8 cellular contexts compared by ENCODE assay signal in the genomic region with DNA sequence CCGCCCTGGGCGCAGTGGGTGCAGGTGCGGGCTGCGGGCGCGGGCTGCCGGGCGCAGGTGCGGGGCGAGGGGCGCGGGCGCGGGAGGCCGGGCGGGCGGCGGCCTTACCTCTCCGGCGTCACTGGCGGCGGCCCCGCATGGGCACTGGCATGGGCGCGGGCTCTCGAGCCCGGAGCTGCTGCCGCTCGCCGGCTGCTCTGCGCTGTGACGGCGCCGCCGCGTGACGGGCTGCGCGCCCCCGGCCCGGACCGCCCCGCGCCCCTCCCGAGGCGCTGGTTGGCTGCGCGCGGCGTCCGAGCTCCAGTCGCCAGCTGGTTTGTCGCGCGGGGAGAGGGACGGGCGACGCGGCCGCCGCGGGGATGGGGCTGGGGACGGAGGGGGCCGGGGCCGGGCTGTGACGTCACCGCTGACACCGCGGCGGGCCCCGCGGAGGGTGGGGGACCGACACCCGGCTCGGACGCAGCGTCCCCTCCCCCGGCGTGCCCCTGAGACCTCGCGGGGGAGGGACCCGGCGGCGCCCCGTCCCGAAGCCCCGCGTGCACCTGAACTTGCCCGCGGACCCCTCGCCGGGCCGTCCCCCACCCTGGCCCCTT. TPM values are rescaled to one million over a fixed set of nuclear protein-coding genes. Genes with fewer than 3 reads are reported as not detected.
DNase-seq lines count a peak whose midpoint lies in the region; ATAC-seq and TF ChIP-seq lines count a peak whose summit lies in the region.

Gene KIF1A (minus strand): TSS at position 206 of the 593 bp plus-strand sequence. CDS start 22,467 bp downstream, outside the sequence.

- H4K20me1 ChIP-seq in GM23248 (ENCODE audit: insufficient read depth): no peaks in the 10 kb centered on the region

- no peaks in the 10 kb centered on the region for H3K9me3 Mint-ChIP-seq in activated T-cell treated with anti-CD3 and anti-CD28 coated beads, Interleukin-2, amount 50 U/mL, for 72 hours

- peak within 1 kb of the TSS; percentile 9 to 48 for H3K4me3 ChIP-seq in testis
- no peak within 1 kb of the TSS for H3K4me3 ChIP-seq in GM23248

- peaks cover 9% of the 10 kb centered on the region for H3K4me1 Mint-ChIP-seq in activated T-cell treated with anti-CD3 and anti-CD28 coated beads, Interleukin-2, amount 50 U/mL, for 72 hours (ENCODE audit: low read depth)

- no peaks in the 10 kb centered on the region for H3F3A ChIP-seq in GM23248 (ENCODE audit: insufficient read depth)

- no peak within 1 kb of the TSS for H3K27ac ChIP-seq in testis
- H3K27ac ChIP-seq in GM23248: no peak within 1 kb of the TSS

- H3K4me3 Mint-ChIP-seq in activated T-cell treated with anti-CD3 and anti-CD28 coated beads, Interleukin-2, amount 50 U/mL, for 72 hours: peak within 1 kb of the TSS; percentile 86 to 88

- in situ Hi-C loops in GM23248 (cut with MboI): no loop called here

- H3K4me2 ChIP-seq in GM23248 (ENCODE audit: unreplicated experiment): no peak within 1 kb of the TSS

- no peaks in the 10 kb centered on the region for H3K9me3 ChIP-seq in testis
- H3K9me3 ChIP-seq in GM23248 (ENCODE audit: low read depth): no peaks in the 10 kb centered on the region

- H3K27me3 Mint-ChIP-seq in activated T-cell treated with anti-CD3 and anti-CD28 coated beads, Interleukin-2, amount 50 U/mL, for 72 hours (ENCODE audit: low read depth): peaks cover 41% of the 10 kb centered on the region

- H3K27me3 ChIP-seq in testis: no peaks in the 10 kb centered on the region
- H3K27me3 ChIP-seq in GM23248 (replicated peaks; ENCODE audit: insufficient read depth): peaks cover 62% of the 10 kb centered on the region

- DNase-seq in Ammon's horn (ENCODE audit: low spot score) (peak; percentile 96), NCI-H1092 treated with DMSO at 0.1 percent for 48 hours (lab: John Stamatoyannopoulos, UW) (peak; percentile 84), iPS-NIHi11 (ENCODE audit: low spot score) (peak; percentile 88), testis (no peak), GM23248 (no peak)
- peak; percentile 62 for DNase-seq in activated T-cell treated with anti-CD3 and anti-CD28 coated beads, Interleukin-2, amount 50 U/mL, for 72 hours

- no peak within 1 kb of the TSS for H3K27ac Mint-ChIP-seq in activated T-cell treated with anti-CD3 and anti-CD28 coated beads, Interleukin-2, amount 50 U/mL, for 72 hours

- H3K9ac ChIP-seq in GM23248: no peak within 1 kb of the TSS

- peak; percentile 71 to 75 for ATAC-seq in activated T-cell treated with anti-CD3 and anti-CD28 coated beads, Interleukin-2, amount 50 U/mL, for 72 hours (replicated peaks in 1 of 2)
- ATAC-seq in HG03460 (IDR thresholded peaks at IDR 0.05; ENCODE audit: unreplicated experiment): no peak
- ATAC-seq in GM18867 (IDR thresholded peaks at IDR 0.05; ENCODE audit: unreplicated experiment): no peak

- intact Hi-C loops in testis (cut with DNase I; ENCODE audit: low total_unique reads): no loop called here

- no peak for TF ChIP-seq POLR2A in testis (IDR thresholded peaks at IDR 0.05)

- WGBS in testis, 2 donors: 1% methylated on average over 14 of the region's 93 CpGs; no CpG with 5 or more reads in 1 of the 2 donors
- WGBS in GM23248 (ENCODE audit: low coverage in 1 of 2, low lambda C conversion rate in 2 of 2, missing lambda C conversion rate in 2 of 2), 2 experiments: 2% methylated on average over 13 to 49 of the region's 93 CpGs

- no peaks in the 10 kb centered on the region for H3K9me2 ChIP-seq in GM23248 (ENCODE audit: insufficient read depth)

- TF ChIP-seq CTCF in testis (IDR thresholded peaks at IDR 0.05): no peak

- H3K36me3 ChIP-seq in testis (ENCODE audit: low read depth, missing control alignments) (no peaks in the 10 kb centered on the region), GM23248 (ENCODE audit: low read depth) (no peaks in the 10 kb centered on the region)

- H3K4me1 ChIP-seq in testis: peaks cover 11% of the 10 kb centered on the region
- no peaks in the 10 kb centered on the region for H3K4me1 ChIP-seq in GM23248 (ENCODE audit: insufficient read depth)

- H3K79me2 ChIP-seq in GM23248 (ENCODE audit: insufficient read depth): no peaks in the 10 kb centered on the region

- H2AFZ ChIP-seq in GM23248: no peak within 1 kb of the TSS

- H3K36me3 Mint-ChIP-seq in activated T-cell treated with anti-CD3 and anti-CD28 coated beads, Interleukin-2, amount 50 U/mL, for 72 hours (ENCODE audit: insufficient read depth in 2 of 2): peaks cover 0 to 7% of the 10 kb centered on the region in 2 donors

RNA-seq across cellular contexts. Expression of gene KIF1A, which starts in this region (rescaled TPM):
- total RNA-seq in activated T-cell treated with anti-CD3 and anti-CD28 coated beads, Interleukin-2, amount 50 U/mL, for 72 hours: 10 to 100 TPM; 28.8 to 30.1 TPM
- 10 to 100 TPM; 37.0 to 42.1 TPM for total RNA-seq in testis
- polyA plus RNA-seq in testis (ENCODE audit: insufficient read depth, low read depth, low replicate concordance): 33.5 TPM
- total RNA-seq in GM23248 (2014; rRNA removed; shearing (Covaris generic)): under 0.01 TPM in 1 of 2 replicates, not detected in the other
- 0.05 and 0.22 TPM in 2 replicates for polyA plus RNA-seq in GM23248 (2016; fragmentation: Nextera tagmentation; extraction: Ambion mirVana)

Comparison
In these comparisons a context has a peak if more than half of its experiments do, and no peak if none do; other contexts are left out.
1. RNA of gene KIF1A (total RNA-seq): 37.0 to 42.1 TPM in testis and 28.8 to 30.1 TPM in activated T-cell treated with anti-CD3 and anti-CD28 coated beads, Interleukin-2, amount 50 U/mL, for 72 hours; under 0.01 TPM in GM23248; every median in the first group is over 10 times any median in the second.
2. RNA of gene KIF1A (polyA plus RNA-seq): 33.5 TPM in testis (single experiment); 0.05 to 0.22 TPM in GM23248; every median in the first group is over 10 times any median in the second.
3. DNase-seq: peak in Ammon's horn (single experiment), NCI-H1092 treated with DMSO at 0.1 percent for 48 hours (single experiment), activated T-cell treated with anti-CD3 and anti-CD28 coated beads, Interleukin-2, amount 50 U/mL, for 72 hours (2 of 2) and iPS-NIHi11 (single experiment); none in testis (single experiment) and GM23248 (single experiment).
4. ATAC-seq: peak in activated T-cell treated with anti-CD3 and anti-CD28 coated beads, Interleukin-2, amount 50 U/mL, for 72 hours (2 of 2); none in HG03460 (single experiment) and GM18867 (single experiment).